Comparison of ENCODE assay signal across 3 cellular contexts in the genomic region with DNA sequence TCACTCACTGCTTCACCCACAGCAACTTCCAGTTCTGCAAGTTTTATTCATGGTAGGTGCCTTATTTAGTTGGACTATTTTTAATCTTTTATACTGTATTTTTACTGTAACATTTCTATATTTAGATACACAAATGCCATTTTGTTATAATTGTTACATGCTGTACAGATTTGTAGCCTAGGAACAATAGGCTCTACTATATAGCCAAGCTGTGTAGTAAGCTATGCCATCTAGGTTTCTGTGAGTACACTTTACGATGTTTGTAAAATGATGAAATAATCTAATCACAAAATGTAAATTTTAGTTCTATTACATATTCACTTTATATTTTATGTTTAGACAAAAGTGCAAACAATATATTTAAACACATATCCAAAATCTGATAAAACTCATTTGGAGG.
"Had no signal": no experiment of that assay in that cellular context is flagged by ENCODE, and none has a peak within 500 bp of the region (broad histone marks: within the 10 kb centered on the region; RNA-seq: fewer than 3 reads in every experiment).

No MANE protein-coding gene starts in this region.

- ATAC-seq: GM12878 had no signal

- DNase-seq: GDM1, GF-D8 had no signal

- H3K4me3 ChIP-seq: GM12878 had no signal
